ENCODE assay signal across 32 cellular contexts in genomic region chr1:91221017-91221416, GRCh38.
"Had no signal": no experiment of that assay in that cellular context is flagged by ENCODE, and none has a peak within 500 bp of the region (broad histone marks: within the 10 kb centered on the region; RNA-seq: fewer than 3 reads in every experiment).

No MANE protein-coding gene starts in this region.

- H3K9me3 Mint-ChIP-seq: natural killer cell had no signal

- H3K27me3 ChIP-seq: left lung, pancreas, stomach, testis, thyroid gland, transverse colon, upper lobe of right lung had no signal

- H3K36me3 Mint-ChIP-seq: immature natural killer cell; mesothelial cell of epicardium; naive B cell; natural killer cell; stimulated activated naive B cell treated with anti-CD40 and anti-IgM and Interleukin-4, amounts not matched to agents 10 μg/mL and 1 μg/mL and 100 μg/mL, for 72 hours had no signal

- H3K4me3 Mint-ChIP-seq: immature natural killer cell; mesothelial cell of epicardium; naive B cell; natural killer cell; stimulated activated naive B cell treated with anti-CD40 and anti-IgM and Interleukin-4, amounts not matched to agents 10 μg/mL and 1 μg/mL and 100 μg/mL, for 72 hours had no signal

- H3K27ac Mint-ChIP-seq: immature natural killer cell; mesothelial cell of epicardium; naive B cell; natural killer cell; stimulated activated naive B cell treated with anti-CD40 and anti-IgM and Interleukin-4, amounts not matched to agents 10 μg/mL and 1 μg/mL and 100 μg/mL, for 72 hours had no signal

- DNase-seq: hippocampal formation; immature natural killer cell; kidney; left colon; left lung; lower lobe of right lung; mammary epithelial cell; mesenchymal stem cell; naive B cell; natural killer cell; nucleus accumbens; pancreas; posterior cingulate gyrus; retina; right cardiac atrium; stimulated activated CD4-positive, alpha-beta T cell treated with anti-CD3 and anti-CD28 coated beads, Interleukin-12 subunit alpha, Interleukin-12 subunit beta, amount 100 ng/mL, for 4 hours; stimulated activated CD4-positive, alpha-beta T cell treated with anti-CD3 and anti-CD28 coated beads, Interleukin-15, amount 100 ng/mL, for 24 hours; stimulated activated CD4-positive, alpha-beta T cell treated with anti-CD3 and anti-CD28 coated beads, Interleukin-2, amount 100 ng/mL, for 24 hours; stimulated activated CD4-positive, alpha-beta T cell treated with anti-CD3 and anti-CD28 coated beads, Interleukin-4, amount 100 ng/mL, for 1 hour; stimulated activated naive B cell treated with anti-CD40 and anti-IgM and Interleukin-4, amounts not matched to agents 10 μg/mL and 1 μg/mL and 100 μg/mL, for 72 hours; stimulated activated naive CD8-positive, alpha-beta T cell treated with anti-CD3 and anti-CD28 coated beads, Interleukin-15, Interleukin-2, amounts not matched to agents 100 U/mL and 50 U/mL, for 24 hours; stomach; testis; thyroid gland; transverse colon; upper lobe of right lung had no signal

- ATAC-seq: left colon; left lung; lower lobe of right lung; natural killer cell; pancreas; right cardiac atrium; sciatic nerve; stimulated activated naive B cell treated with anti-CD40 and anti-IgM and Interleukin-4, amounts not matched to agents 10 μg/mL and 1 μg/mL and 100 μg/mL, for 72 hours; stimulated activated naive CD8-positive, alpha-beta T cell treated with anti-CD3 and anti-CD28 coated beads, Interleukin-15, Interleukin-2, amounts not matched to agents 100 U/mL and 50 U/mL, for 24 hours; upper lobe of right lung had no signal

- H3K27ac ChIP-seq: left lung, lower lobe of right lung, pancreas, prostate gland, skin epidermis, stomach, testis, thyroid gland, transverse colon, upper lobe of right lung had no signal

- H3K9me3 ChIP-seq: lower lobe of right lung, pancreas, prostate gland, testis, thyroid gland, transverse colon, upper lobe of right lung had no signal

- FAIRE-seq: islet of Langerhans, kidney, pancreas, urothelium cell line had no signal

- H3K36me3 ChIP-seq: left lung, lower lobe of right lung, pancreas, prostate gland, stomach, thyroid gland, transverse colon, upper lobe of right lung had no signal

- H3K4me1 ChIP-seq: left lung, lower lobe of right lung, pancreas, prostate gland, stomach, testis, thyroid gland, transverse colon, upper lobe of right lung had no signal

- H3K4me3 ChIP-seq: left lung, lower lobe of right lung, pancreas, prostate gland, skin epidermis, stomach, testis, thyroid gland, transverse colon, upper lobe of right lung had no signal

- H3K4me1 Mint-ChIP-seq: immature natural killer cell; mesothelial cell of epicardium; naive B cell; natural killer cell; stimulated activated naive B cell treated with anti-CD40 and anti-IgM and Interleukin-4, amounts not matched to agents 10 μg/mL and 1 μg/mL and 100 μg/mL, for 72 hours had no signal

- H3K27me3 Mint-ChIP-seq: stimulated activated naive B cell treated with anti-CD40 and anti-IgM and Interleukin-4, amounts not matched to agents 10 μg/mL and 1 μg/mL and 100 μg/mL, for 72 hours had no signal
